8 cellular contexts compared by ENCODE assay signal in the genomic region with DNA sequence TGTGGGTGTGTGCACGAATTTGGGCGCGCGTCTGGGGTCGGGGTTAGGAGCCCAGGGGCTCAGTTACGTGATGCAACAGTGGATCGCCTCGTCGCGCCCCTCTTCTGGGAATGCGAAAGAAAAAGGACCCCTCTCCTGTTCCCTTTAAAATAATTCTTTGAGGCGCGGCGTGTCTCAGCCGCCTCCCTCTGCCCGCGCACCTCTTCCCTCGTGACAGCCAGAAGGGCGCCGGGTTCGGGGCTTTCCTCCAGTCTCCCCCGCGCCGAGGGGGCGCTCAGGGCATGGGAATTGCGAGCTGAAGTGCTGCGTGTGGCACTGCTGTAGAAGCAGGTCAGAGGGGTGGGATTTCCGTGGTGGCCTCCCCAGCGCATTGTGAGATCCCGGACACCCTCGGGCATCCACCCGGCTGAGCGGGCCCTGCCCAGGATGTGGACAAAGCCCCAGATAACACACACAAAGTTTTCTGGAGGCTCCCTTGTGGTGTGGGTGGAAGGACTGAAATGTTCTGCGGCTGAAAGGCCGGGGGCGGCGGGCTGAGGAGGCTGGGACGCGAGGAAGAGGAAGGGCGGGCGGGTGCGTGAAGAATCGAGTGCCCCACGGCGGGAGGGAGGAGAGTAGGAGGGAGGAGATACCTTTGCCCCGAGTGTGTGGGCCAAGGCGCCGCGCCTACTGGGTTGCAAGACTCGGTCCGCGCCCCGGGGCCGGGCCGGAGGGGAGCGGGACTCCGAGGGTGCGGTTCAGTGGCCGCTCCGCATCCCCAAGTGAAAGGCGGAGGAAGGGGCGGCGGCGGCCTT. TPM values are rescaled to one million over a fixed set of nuclear protein-coding genes. Genes with fewer than 3 reads are reported as not detected.
DNase-seq lines count a peak whose midpoint lies in the region; ATAC-seq and TF ChIP-seq lines count a peak whose summit lies in the region.

No MANE protein-coding gene starts in this region.

- TF ChIP-seq CTCF in LNCaP clone FGC (IDR thresholded peaks at IDR 0.05; ENCODE audit: control insufficient read depth, extremely low read depth, insufficient read depth) = no peak
- TF ChIP-seq CTCF in right lobe of liver (IDR thresholded peaks at IDR 0.05) = no peak

- DNase-seq in LNCaP clone FGC (ENCODE audit: low read depth) (no peak), dermis blood vessel endothelial cell (peak; percentile 48), right lobe of liver (peak; percentile 59 to 80 (median 71)), MV-4-11 (lab: John Stamatoyannopoulos, UW) (no peak)
- DNase-seq in activated CD4-positive, alpha-beta T cell treated with anti-CD3 and anti-CD28 coated beads, Interleukin-2, amount 50 U/mL, for 24 hours (ENCODE audit: low read depth in 1 of 2, low spot score in 1 of 2) = peak; percentile 21 to 27
- DNase-seq in stimulated activated CD8-positive, alpha-beta memory T cell treated with anti-CD3 and anti-CD28 coated beads, Interleukin-12 subunit alpha, Interleukin-12 subunit beta, amount 100 ng/mL, for 4 hours (ENCODE audit: low read depth) = peak; percentile 43

- H3K4me3 ChIP-seq in GM08714 (ENCODE audit: low read length) (peak overlapping the region; percentile 78), LNCaP clone FGC (ENCODE audit: low read depth, low read length) (peak overlapping the region; percentile 92), right lobe of liver (peak overlapping the region; percentile 75 to 87 (median 82))

- WGBS in right lobe of liver (ENCODE audit: insufficient coverage, low coverage, low lambda C conversion rate, missing lambda C conversion rate) = under 1% methylated on average over 34 of the region's 64 CpGs

- H3K27ac ChIP-seq in right lobe of liver = peak overlapping the region; percentile 56 to 92 (median 86)

- no peak for TF ChIP-seq POLR2A in right lobe of liver (IDR thresholded peaks at IDR 0.05)

- H3K9me3 ChIP-seq in right lobe of liver = no peaks in the 10 kb centered on the region

- ATAC-seq in GM21786 (IDR thresholded peaks at IDR 0.05; ENCODE audit: unreplicated experiment) (peak; percentile 25), right lobe of liver (peak; percentile 23 to 48 (median 40))

- no peaks in the 10 kb centered on the region for H3K27me3 ChIP-seq in right lobe of liver

- intact Hi-C loops in right lobe of liver (cut with DNase I) = no loop called here

- H3K4me1 ChIP-seq in right lobe of liver = peaks cover 0 to 16% (median 6%) of the 10 kb centered on the region in 4 donors

- no peaks in the 10 kb centered on the region for H3K36me3 ChIP-seq in right lobe of liver

RNA-seq across cellular contexts. Expression of a gene that starts 0.7 kb away (rescaled TPM):
- total RNA-seq in dermis blood vessel endothelial cell = 160 and 179 TPM in 2 replicates
- 100 to 1,000 TPM in 1 of 6 experiments, 10 to 100 TPM in 5; 33.4 to 116 (median 41.8) TPM for total RNA-seq in right lobe of liver

RNA-seq across cellular contexts. Expression of a gene that starts 52.3 kb away (rescaled TPM):
- total RNA-seq in dermis blood vessel endothelial cell (under 0.01 TPM in 1 of 2 replicates, not detected in the other), right lobe of liver (10 to 100 TPM in 5 of 6 experiments, 1 to 10 TPM in 1; 5.1 to 17.3 (median 15.2) TPM)

Comparison
In these comparisons a context has a peak if more than half of its experiments do, and no peak if none do; other contexts are left out.
1. DNase-seq: peak in activated CD4-positive, alpha-beta T cell treated with anti-CD3 and anti-CD28 coated beads, Interleukin-2, amount 50 U/mL, for 24 hours (2 of 2), dermis blood vessel endothelial cell (single experiment), right lobe of liver (3 of 3) and stimulated activated CD8-positive, alpha-beta memory T cell treated with anti-CD3 and anti-CD28 coated beads, Interleukin-12 subunit alpha, Interleukin-12 subunit beta, amount 100 ng/mL, for 4 hours (single experiment); none in LNCaP clone FGC (single experiment) and MV-4-11 (single experiment).
2. Peak in every context shown above with its lines, with median percentiles within 50 percentile points of each other: H3K4me3 ChIP-seq.